ENCODE assay signal across 20 cellular contexts in the genomic region with DNA sequence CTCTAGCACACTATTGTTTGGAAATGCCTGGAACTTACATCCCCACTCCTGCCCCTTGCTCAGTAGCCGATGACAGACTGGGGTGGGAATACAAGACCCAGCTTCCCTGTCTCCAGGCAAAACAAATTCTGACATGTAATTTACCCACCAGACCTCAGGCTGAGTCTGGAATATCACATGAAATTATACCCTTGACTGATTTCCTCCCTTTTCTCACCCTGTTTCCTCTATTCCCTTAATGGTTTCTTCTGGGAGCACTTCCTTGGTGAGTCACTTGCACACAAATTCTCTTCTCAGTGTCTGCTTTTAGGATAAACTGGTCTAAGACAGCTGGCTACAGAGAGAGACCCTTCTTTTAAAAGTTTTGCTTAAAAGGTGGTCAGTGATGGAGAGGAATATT.
"Had no signal": no experiment of that assay in that cellular context is flagged by ENCODE, and none has a peak within 500 bp of the region (broad histone marks: within the 10 kb centered on the region; RNA-seq: fewer than 3 reads in every experiment).

No MANE protein-coding gene starts in this region.

- H3K9me3 Mint-ChIP-seq: activated B cell treated with CpG ODN at 0.5 μM for 24 hours; activated CD4-positive, alpha-beta memory T cell treated with anti-CD3 and anti-CD28 coated beads, Interleukin-2, amount 10 ng/mL, durations not matched to agents 7 days and 5 days; activated naive CD8-positive, alpha-beta T cell treated with anti-CD3 and anti-CD28 coated beads, Interleukin-2, amount 10 ng/mL, durations not matched to agents 7 days and 5 days; stimulated activated naive CD8-positive, alpha-beta T cell treated with anti-CD3 and anti-CD28 coated beads, Interleukin-15, Interleukin-2, amounts not matched to agents 100 ng/mL and 50 ng/mL, for 24 hours had no signal

- H3K9me3 ChIP-seq: body of pancreas, left lung, right atrium auricular region, tibial nerve had no signal

- FAIRE-seq: urothelium cell line had no signal

- H3K4me1 ChIP-seq: body of pancreas, left lung, right atrium auricular region, tibial nerve had no signal

- H3K36me3 Mint-ChIP-seq: activated CD8-positive, alpha-beta memory T cell treated with anti-CD3 and anti-CD28 coated beads, Interleukin-2, amount 10 ng/mL, durations not matched to agents 7 days and 5 days; activated naive CD8-positive, alpha-beta T cell treated with anti-CD3 and anti-CD28 coated beads, Interleukin-2, amount 10 ng/mL, durations not matched to agents 7 days and 5 days; mesothelial cell of epicardium had no signal

- H3K27ac ChIP-seq: body of pancreas, dorsolateral prefrontal cortex, left lung, right atrium auricular region, tibial nerve had no signal

- H3K4me1 Mint-ChIP-seq: activated B cell treated with CpG ODN at 0.5 μM for 24 hours; activated CD4-positive, alpha-beta memory T cell treated with anti-CD3 and anti-CD28 coated beads, Interleukin-2, amount 10 ng/mL, durations not matched to agents 7 days and 5 days; activated CD8-positive, alpha-beta memory T cell treated with anti-CD3 and anti-CD28 coated beads, Interleukin-2, amount 10 ng/mL, durations not matched to agents 7 days and 5 days; activated naive CD8-positive, alpha-beta T cell treated with anti-CD3 and anti-CD28 coated beads, Interleukin-2, amount 10 ng/mL, durations not matched to agents 7 days and 5 days; activated T-helper 17 cell treated with anti-CD3 and anti-CD28 coated beads, Interleukin-2, amount 50 U/mL, for 72 hours; mesothelial cell of epicardium; nephron had no signal

- H3K27me3 Mint-ChIP-seq: activated B cell treated with CpG ODN at 0.5 μM for 24 hours; activated CD4-positive, alpha-beta memory T cell treated with anti-CD3 and anti-CD28 coated beads, Interleukin-2, amount 10 ng/mL, durations not matched to agents 7 days and 5 days; activated CD8-positive, alpha-beta memory T cell treated with anti-CD3 and anti-CD28 coated beads, Interleukin-2, amount 10 ng/mL, durations not matched to agents 7 days and 5 days; activated naive CD8-positive, alpha-beta T cell treated with anti-CD3 and anti-CD28 coated beads, Interleukin-2, amount 10 ng/mL, durations not matched to agents 7 days and 5 days had no signal

- H3K27ac Mint-ChIP-seq: activated B cell treated with CpG ODN at 0.5 μM for 24 hours; activated CD4-positive, alpha-beta memory T cell treated with anti-CD3 and anti-CD28 coated beads, Interleukin-2, amount 10 ng/mL, durations not matched to agents 7 days and 5 days; activated CD8-positive, alpha-beta memory T cell treated with anti-CD3 and anti-CD28 coated beads, Interleukin-2, amount 10 ng/mL, durations not matched to agents 7 days and 5 days; activated naive CD8-positive, alpha-beta T cell treated with anti-CD3 and anti-CD28 coated beads, Interleukin-2, amount 10 ng/mL, durations not matched to agents 7 days and 5 days; activated T-helper 17 cell treated with anti-CD3 and anti-CD28 coated beads, Interleukin-2, amount 50 U/mL, for 72 hours; mesothelial cell of epicardium; nephron; stimulated activated naive CD8-positive, alpha-beta T cell treated with anti-CD3 and anti-CD28 coated beads, Interleukin-15, Interleukin-2, amounts not matched to agents 100 ng/mL and 50 ng/mL, for 24 hours had no signal

- H3K36me3 ChIP-seq: left lung, right atrium auricular region, tibial nerve had no signal

- H3K27me3 ChIP-seq: body of pancreas, left lung, right atrium auricular region, tibial nerve had no signal

- DNase-seq: activated B cell treated with CpG ODN at 0.5 μM for 24 hours; activated CD4-positive, alpha-beta memory T cell treated with anti-CD3 and anti-CD28 coated beads, Interleukin-2, amount 10 ng/mL, durations not matched to agents 7 days and 5 days; activated CD4-positive, alpha-beta T cell treated with anti-CD3 and anti-CD28 coated beads for 48 hours; activated CD8-positive, alpha-beta memory T cell treated with anti-CD3 and anti-CD28 coated beads, Interleukin-2, amount 10 ng/mL, durations not matched to agents 7 days and 5 days; activated naive CD4-positive, alpha-beta T cell; activated naive CD8-positive, alpha-beta T cell treated with anti-CD3 and anti-CD28 coated beads, Interleukin-2, amount 10 ng/mL, durations not matched to agents 7 days and 5 days; amygdala; body of pancreas; caudate nucleus; dorsolateral prefrontal cortex; erythroblast; left lung; stimulated activated CD4-positive, alpha-beta T cell treated with anti-CD3 and anti-CD28 coated beads, Interleukin-2, amount 100 ng/mL, for 24 hours had no signal

- H3K4me3 ChIP-seq: body of pancreas, dorsolateral prefrontal cortex, left lung, right atrium auricular region, tibial nerve had no signal

- H3K4me3 Mint-ChIP-seq: activated B cell treated with CpG ODN at 0.5 μM for 24 hours; activated CD4-positive, alpha-beta memory T cell treated with anti-CD3 and anti-CD28 coated beads, Interleukin-2, amount 10 ng/mL, durations not matched to agents 7 days and 5 days; activated CD8-positive, alpha-beta memory T cell treated with anti-CD3 and anti-CD28 coated beads, Interleukin-2, amount 10 ng/mL, durations not matched to agents 7 days and 5 days; activated naive CD8-positive, alpha-beta T cell treated with anti-CD3 and anti-CD28 coated beads, Interleukin-2, amount 10 ng/mL, durations not matched to agents 7 days and 5 days; activated T-helper 17 cell treated with anti-CD3 and anti-CD28 coated beads, Interleukin-2, amount 50 U/mL, for 72 hours; mesothelial cell of epicardium; nephron; stimulated activated naive CD8-positive, alpha-beta T cell treated with anti-CD3 and anti-CD28 coated beads, Interleukin-15, Interleukin-2, amounts not matched to agents 100 ng/mL and 50 ng/mL, for 24 hours had no signal

- ATAC-seq: activated CD8-positive, alpha-beta memory T cell treated with anti-CD3 and anti-CD28 coated beads, Interleukin-2, amount 10 ng/mL, durations not matched to agents 7 days and 5 days; activated T-helper 17 cell treated with anti-CD3 and anti-CD28 coated beads, Interleukin-2, amount 50 U/mL, for 72 hours; body of pancreas; left lung had no signal
